28 cellular contexts compared by ENCODE assay signal in the genomic region with DNA sequence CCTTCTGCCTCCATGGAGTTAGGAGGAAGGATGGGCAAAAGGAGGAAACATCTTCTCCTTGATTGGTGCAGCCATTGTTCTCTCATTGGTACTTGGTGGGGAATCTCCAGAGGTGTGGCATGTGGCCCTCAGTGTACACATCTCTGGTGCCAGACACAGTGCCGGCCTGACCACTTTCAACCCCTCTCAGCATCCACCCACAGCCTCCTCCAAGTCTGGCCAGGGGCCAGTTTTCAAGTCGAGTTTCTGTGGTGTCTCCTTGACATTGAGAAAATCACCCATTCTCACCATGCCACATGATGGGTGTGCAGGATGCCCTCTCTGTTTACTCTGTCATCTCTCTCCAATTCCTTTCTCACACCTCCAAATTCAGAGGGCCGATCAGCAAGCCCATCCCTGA.
"Had no signal": no experiment of that assay in that cellular context is flagged by ENCODE, and none has a peak within 500 bp of the region (broad histone marks: within the 10 kb centered on the region; RNA-seq: fewer than 3 reads in every experiment).

No MANE protein-coding gene starts in this region.

- H3K4me1 ChIP-seq: SJSA1 had no signal

- H3K4me3 ChIP-seq: MG63, SJSA1 had no signal

- H3K27me3 ChIP-seq: brain microvascular endothelial cell, MG63, SJSA1 had no signal

- DNase-seq: activated CD4-positive, alpha-beta T cell treated with anti-CD3 and anti-CD28 coated beads, Interleukin-2, amount 10 ng/mL, durations not matched to agents 24 days and 14 days; activated CD4-positive, alpha-beta T cell treated with anti-CD3 and anti-CD28 coated beads, Interleukin-2, amount 50 U/mL, for 4 hours; activated CD8-positive, alpha-beta T cell treated with anti-CD3 and anti-CD28 coated beads for 36 hours; activated effector memory CD4-positive, alpha-beta T cell treated with anti-CD3 and anti-CD28 coated beads, Interleukin-2, amount 50 U/mL, for 16 hours; activated naive CD4-positive, alpha-beta T cell; activated naive CD4-positive, alpha-beta T cell treated with anti-CD3 and anti-CD28 coated beads, Interleukin-2, amount 50 U/mL, for 16 hours; activated naive CD8-positive, alpha-beta T cell treated with anti-CD3 and anti-CD28 coated beads for 36 hours; activated T-cell treated with anti-CD3 and anti-CD28 coated beads, Interleukin-2, amount 50 U/mL, for 1 hour; activated T-cell treated with anti-CD3 and anti-CD28 coated beads, Interleukin-2, amount 50 U/mL, for 72 hours; amniotic stem cell; aorta; brain microvascular endothelial cell; central memory CD4-positive, alpha-beta T cell; Kasumi-1; MG63; NCI-H1048; NCI-H146; NCI-H187; NCI-H2081 treated with DMSO at 0.1 percent for 48 hours; NCI-H226; NCI-H446 treated with DMSO at 0.1 percent for 48 hours; NCI-H524; OCI-M1; SHP77 treated with DMSO at 0.1 percent for 48 hours; SK-N-SH had no signal

- H3K27ac ChIP-seq: brain microvascular endothelial cell, SJSA1 had no signal

- ATAC-seq: activated CD8-positive, alpha-beta T cell treated with anti-CD3 and anti-CD28 coated beads for 36 hours; activated T-cell treated with anti-CD3 and anti-CD28 coated beads, Interleukin-2, amount 50 U/mL, for 72 hours; activated T-helper 17 cell treated with anti-CD3 and anti-CD28 coated beads, Interleukin-2, amount 50 U/mL, for 72 hours; Panc1 had no signal

- H3K9me3 ChIP-seq: MG63, SJSA1, SK-N-SH had no signal
